8 cellular contexts compared by ENCODE assay signal in the genomic region with DNA sequence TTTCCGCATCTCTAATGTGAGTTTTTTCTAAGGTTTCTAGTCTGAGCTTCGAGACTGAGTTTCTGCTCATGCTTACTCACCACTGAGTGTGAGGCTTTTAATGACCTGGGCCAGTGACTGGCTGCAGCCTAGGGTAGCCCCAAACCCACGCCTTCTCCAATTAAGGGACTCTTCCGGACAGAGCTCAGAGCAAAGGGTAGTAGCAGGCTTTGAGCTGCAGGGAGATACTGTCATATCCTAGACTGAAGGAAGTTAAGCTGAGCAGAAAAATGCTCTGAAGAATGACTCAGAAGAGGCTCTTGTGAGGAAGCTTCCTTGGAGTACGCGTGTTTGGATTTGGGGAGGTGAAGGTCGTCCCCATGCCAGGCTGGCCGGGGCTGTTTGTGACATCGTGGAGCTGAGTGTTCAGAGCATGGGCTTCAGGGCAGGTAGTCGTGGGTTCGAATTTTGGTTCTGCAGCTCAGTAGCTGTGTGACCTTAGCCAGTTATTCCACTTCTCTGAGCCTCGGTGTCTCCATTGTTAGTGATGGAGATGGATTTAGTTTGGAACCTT. TPM values are rescaled to one million over a fixed set of nuclear protein-coding genes. Genes with fewer than 3 reads are reported as not detected.
A peak's percentile ranks its signal among the peaks of the same experiment; 100 is the strongest.
DNase-seq lines count a peak whose midpoint lies in the region; ATAC-seq lines count a peak whose summit lies in the region.

No MANE protein-coding gene starts in this region.

- POLR2A ChIA-PET in activated CD4-positive, alpha-beta T cell treated with anti-CD3 and anti-CD28 coated beads for 36 hours (lab: Charles Lee) = interaction anchor here (0.9 to 2.7 kb wide), 6 partner anchors 15 to 49 kb away, joined by 3 to 16 read pairs (median 4); a partner anchor contains a TSS

- WGBS in right cardiac atrium = 88% methylated on average over 12 of the region's 12 CpGs

- H3K4me1 ChIP-seq in right cardiac atrium (ENCODE audit: control insufficient read depth, insufficient read depth, low read length) = peaks cover 3% of the 10 kb centered on the region

- CTCF ChIA-PET in activated CD4-positive, alpha-beta T cell treated with anti-CD3 and anti-CD28 coated beads for 36 hours (lab: Charles Lee) = interaction anchor here (0.5 to 1.2 kb wide), 9 partner anchors 9 to 214 kb away, joined by 3 to 5 read pairs (median 3); no protein-coding TSS in a partner anchor

- peak; percentile 73 for DNase-seq in activated CD4-positive, alpha-beta T cell treated with anti-CD3 and anti-CD28 coated beads for 36 hours
- no peak for DNase-seq in activated CD4-positive, alpha-beta T cell treated with anti-CD3 and anti-CD28 coated beads for 4 hours
- DNase-seq in RPMI7951 (ENCODE audit: low read depth) = peak; percentile 93
- no peak for DNase-seq in central memory CD8-positive, alpha-beta T cell (ENCODE audit: low spot score in 2 of 2)
- peak; percentile 45 to 47 for DNase-seq in stimulated activated CD4-positive, alpha-beta T cell treated with anti-CD3 and anti-CD28 coated beads, Interleukin-2, amount 100 ng/mL, for 24 hours
- no peak for DNase-seq in right cardiac atrium
- DNase-seq in sciatic nerve (ENCODE audit: low spot score) = no peak

- intact Hi-C loops in activated CD4-positive, alpha-beta T cell treated with anti-CD3 and anti-CD28 coated beads for 36 hours (cut with DNase I, micrococcal nuclease) = loop anchor here in 1 of 2 experiments (5.0 to 10.0 kb wide), 3 partner anchors 204 to 506 kb away; a partner anchor contains a TSS
- intact Hi-C loops in right cardiac atrium (cut with DNase I) (no loop called here), sciatic nerve (cut with DNase I) (no loop called here)

- ATAC-seq in activated CD4-positive, alpha-beta T cell treated with anti-CD3 and anti-CD28 coated beads for 36 hours = peak; percentile 68
- ATAC-seq in central memory CD8-positive, alpha-beta T cell (replicated peaks; ENCODE audit: extremely low read depth, poor library complexity, severe bottlenecking) = no peak
- ATAC-seq in GM21529 (IDR thresholded peaks at IDR 0.05; ENCODE audit: unreplicated experiment) = no peak
- no peak for ATAC-seq in right cardiac atrium
- no peak for ATAC-seq in sciatic nerve

- no peak overlapping the region for H3K27ac ChIP-seq in right cardiac atrium (ENCODE audit: low read length)

- no peaks in the 10 kb centered on the region for H3K9me3 Mint-ChIP-seq in activated CD4-positive, alpha-beta T cell treated with anti-CD3 and anti-CD28 coated beads for 36 hours (ENCODE audit: low read depth)
- no peaks in the 10 kb centered on the region for H3K9me3 Mint-ChIP-seq in central memory CD8-positive, alpha-beta T cell

- H3K4me1 Mint-ChIP-seq in activated CD4-positive, alpha-beta T cell treated with anti-CD3 and anti-CD28 coated beads for 36 hours = peaks cover 64% of the 10 kb centered on the region
- H3K4me1 Mint-ChIP-seq in central memory CD8-positive, alpha-beta T cell = peaks cover 53% of the 10 kb centered on the region

- no peaks in the 10 kb centered on the region for H3K27me3 Mint-ChIP-seq in activated CD4-positive, alpha-beta T cell treated with anti-CD3 and anti-CD28 coated beads for 36 hours
- H3K27me3 Mint-ChIP-seq in central memory CD8-positive, alpha-beta T cell = no peaks in the 10 kb centered on the region

- H3K27ac Mint-ChIP-seq in activated CD4-positive, alpha-beta T cell treated with anti-CD3 and anti-CD28 coated beads for 36 hours = peak overlapping the region; percentile 93
- H3K27ac Mint-ChIP-seq in central memory CD8-positive, alpha-beta T cell (ENCODE audit: low read depth) = peak overlapping the region; percentile 3

- H3K36me3 Mint-ChIP-seq in activated CD4-positive, alpha-beta T cell treated with anti-CD3 and anti-CD28 coated beads for 36 hours (ENCODE audit: low read depth) = peaks cover 21% of the 10 kb centered on the region
- H3K36me3 Mint-ChIP-seq in central memory CD8-positive, alpha-beta T cell (ENCODE audit: insufficient read depth) = peaks cover 26% of the 10 kb centered on the region

- H3K9me3 ChIP-seq in right cardiac atrium (ENCODE audit: control insufficient read depth, low read length) = no peaks in the 10 kb centered on the region

- no peak overlapping the region for H3K4me3 ChIP-seq in right cardiac atrium (ENCODE audit: low read length)

- peak overlapping the region; percentile 55 for H3K4me3 Mint-ChIP-seq in activated CD4-positive, alpha-beta T cell treated with anti-CD3 and anti-CD28 coated beads for 36 hours
- peak overlapping the region; percentile 33 for H3K4me3 Mint-ChIP-seq in central memory CD8-positive, alpha-beta T cell

- H3K27me3 ChIP-seq in right cardiac atrium (ENCODE audit: control insufficient read depth, insufficient read depth) = no peaks in the 10 kb centered on the region

RNA-seq across cellular contexts. Expression of a gene that starts 3.5 kb away (rescaled TPM):
- 10 to 100 TPM; 37.6 to 48.5 TPM for total RNA-seq in activated CD4-positive, alpha-beta T cell treated with anti-CD3 and anti-CD28 coated beads for 36 hours
- total RNA-seq in RPMI7951 (2014; rRNA removed; shearing (Covaris generic)) = 7.3 and 9.1 TPM in 2 replicates
- 10 to 100 TPM; 15.3 to 18.4 (median 16.7) TPM for total RNA-seq in right cardiac atrium
- polyA plus RNA-seq in right cardiac atrium = 12.9 TPM
- total RNA-seq in sciatic nerve = 28.7 TPM

RNA-seq across cellular contexts. Expression of a gene that starts 3.7 kb away (rescaled TPM):
- total RNA-seq in activated CD4-positive, alpha-beta T cell treated with anti-CD3 and anti-CD28 coated beads for 36 hours = 10 to 100 TPM; 42.8 to 59.8 TPM
- total RNA-seq in RPMI7951 (2014; rRNA removed; shearing (Covaris generic)) = 44.1 and 50.6 TPM in 2 replicates
- total RNA-seq in right cardiac atrium = 10 to 100 TPM; 31.9 to 40.9 (median 33.9) TPM
- 55.9 TPM for polyA plus RNA-seq in right cardiac atrium
- 38.6 TPM for total RNA-seq in sciatic nerve

RNA-seq across cellular contexts. Expression of a gene that starts 14.8 kb away (rescaled TPM):
- 10 to 100 TPM; 34.9 to 39.7 TPM for total RNA-seq in activated CD4-positive, alpha-beta T cell treated with anti-CD3 and anti-CD28 coated beads for 36 hours
- 34.0 and 35.9 TPM in 2 replicates for total RNA-seq in RPMI7951 (2014; rRNA removed; shearing (Covaris generic))
- total RNA-seq in right cardiac atrium (10 to 100 TPM; 18.0 to 22.4 (median 19.6) TPM), sciatic nerve (24.6 TPM)
- polyA plus RNA-seq in right cardiac atrium = 16.1 TPM

RNA-seq across cellular contexts. Expression of a gene that starts 35.8 kb away (rescaled TPM):
- 10 to 100 TPM; 18.0 to 22.1 TPM for total RNA-seq in activated CD4-positive, alpha-beta T cell treated with anti-CD3 and anti-CD28 coated beads for 36 hours
- total RNA-seq in RPMI7951 (2014; rRNA removed; shearing (Covaris generic)) = 30.8 and 33.2 TPM in 2 replicates
- 10 to 100 TPM in 2 of 4 donors, 1 to 10 TPM in 2; 8.8 to 12.2 (median 10.6) TPM for total RNA-seq in right cardiac atrium
- polyA plus RNA-seq in right cardiac atrium = 10.0 TPM
- 15.7 TPM for total RNA-seq in sciatic nerve

Comparison
In these comparisons a context has a peak if more than half of its experiments do, and no peak if none do; other contexts are left out.
1. DNase-seq: peak in activated CD4-positive, alpha-beta T cell treated with anti-CD3 and anti-CD28 coated beads for 36 hours (single experiment), RPMI7951 (single experiment) and stimulated activated CD4-positive, alpha-beta T cell treated with anti-CD3 and anti-CD28 coated beads, Interleukin-2, amount 100 ng/mL, for 24 hours (2 of 2); none in activated CD4-positive, alpha-beta T cell treated with anti-CD3 and anti-CD28 coated beads for 4 hours (0 of 2), central memory CD8-positive, alpha-beta T cell (0 of 2), right cardiac atrium (0 of 3) and sciatic nerve (single experiment).